ENCODE assay signal across 1 cellular context in the genomic region with DNA sequence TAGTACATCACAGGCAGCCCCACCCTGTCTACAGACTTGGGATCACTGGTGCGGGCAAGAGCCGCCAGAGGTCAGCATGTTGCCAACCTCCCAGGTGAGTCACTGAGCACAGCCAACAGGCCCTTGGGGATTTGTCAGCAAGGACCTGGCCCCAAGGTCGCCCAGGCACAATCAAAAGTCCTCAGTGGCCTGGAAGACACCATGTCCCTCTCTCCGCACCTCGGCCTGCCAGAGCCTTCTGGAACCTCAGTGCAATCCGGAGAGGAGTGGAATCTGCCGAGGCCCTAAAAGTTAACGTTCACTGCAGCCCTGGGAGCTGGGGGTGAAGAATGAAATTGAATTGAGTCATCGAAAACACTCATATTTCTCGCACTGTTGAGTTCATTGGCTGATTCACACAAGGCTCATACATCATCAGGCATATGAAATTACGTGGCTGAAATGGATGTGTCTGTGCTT.
TF ChIP-seq lines count a peak whose summit lies in the region.

No MANE protein-coding gene starts in this region.

TF ChIP-seq in HCT116, 20 proteins besides CTCF, POLR2A, EP300 and RAD21 (continued from another document):
- no peak for TF ChIP-seq EGR1 (IDR thresholded peaks at IDR 0.05; ENCODE audit: low read depth)
- TF ChIP-seq, protein P1, sequence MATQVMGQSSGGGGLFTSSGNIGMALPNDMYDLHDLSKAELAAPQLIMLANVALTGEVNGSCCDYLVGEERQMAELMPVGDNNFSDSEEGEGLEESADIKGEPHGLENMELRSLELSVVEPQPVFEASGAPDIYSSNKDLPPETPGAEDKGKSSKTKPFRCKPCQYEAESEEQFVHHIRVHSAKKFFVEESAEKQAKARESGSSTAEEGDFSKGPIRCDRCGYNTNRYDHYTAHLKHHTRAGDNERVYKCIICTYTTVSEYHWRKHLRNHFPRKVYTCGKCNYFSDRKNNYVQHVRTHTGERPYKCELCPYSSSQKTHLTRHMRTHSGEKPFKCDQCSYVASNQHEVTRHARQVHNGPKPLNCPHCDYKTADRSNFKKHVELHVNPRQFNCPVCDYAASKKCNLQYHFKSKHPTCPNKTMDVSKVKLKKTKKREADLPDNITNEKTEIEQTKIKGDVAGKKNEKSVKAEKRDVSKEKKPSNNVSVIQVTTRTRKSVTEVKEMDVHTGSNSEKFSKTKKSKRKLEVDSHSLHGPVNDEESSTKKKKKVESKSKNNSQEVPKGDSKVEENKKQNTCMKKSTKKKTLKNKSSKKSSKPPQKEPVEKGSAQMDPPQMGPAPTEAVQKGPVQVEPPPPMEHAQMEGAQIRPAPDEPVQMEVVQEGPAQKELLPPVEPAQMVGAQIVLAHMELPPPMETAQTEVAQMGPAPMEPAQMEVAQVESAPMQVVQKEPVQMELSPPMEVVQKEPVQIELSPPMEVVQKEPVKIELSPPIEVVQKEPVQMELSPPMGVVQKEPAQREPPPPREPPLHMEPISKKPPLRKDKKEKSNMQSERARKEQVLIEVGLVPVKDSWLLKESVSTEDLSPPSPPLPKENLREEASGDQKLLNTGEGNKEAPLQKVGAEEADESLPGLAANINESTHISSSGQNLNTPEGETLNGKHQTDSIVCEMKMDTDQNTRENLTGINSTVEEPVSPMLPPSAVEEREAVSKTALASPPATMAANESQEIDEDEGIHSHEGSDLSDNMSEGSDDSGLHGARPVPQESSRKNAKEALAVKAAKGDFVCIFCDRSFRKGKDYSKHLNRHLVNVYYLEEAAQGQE (IDR thresholded peaks at IDR 0.05; ENCODE audit: low read depth), result no peak
- peak; percentile 72 for TF ChIP-seq CEBPB (IDR thresholded peaks at IDR 0.05; ENCODE audit: low read depth)
- TF ChIP-seq, protein P2, sequence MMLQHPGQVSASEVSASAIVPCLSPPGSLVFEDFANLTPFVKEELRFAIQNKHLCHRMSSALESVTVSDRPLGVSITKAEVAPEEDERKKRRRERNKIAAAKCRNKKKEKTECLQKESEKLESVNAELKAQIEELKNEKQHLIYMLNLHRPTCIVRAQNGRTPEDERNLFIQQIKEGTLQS (IDR thresholded peaks at IDR 0.05), result no peak
- peak; percentile 82 for TF ChIP-seq JUND (IDR thresholded peaks at IDR 0.05)
- TF ChIP-seq SP1 (IDR thresholded peaks at IDR 0.05; ENCODE audit: low read depth), result peak; percentile 60
- TF ChIP-seq SIN3A (IDR thresholded peaks at IDR 0.05; ENCODE audit: low read depth), result peak; percentile 0; the same call in 1 of the 2 replicates
- peak; percentile 21 for TF ChIP-seq TCF7L2 (IDR thresholded peaks at IDR 0.05; ENCODE audit: borderline replicate concordance, extremely low read depth, insufficient read depth, insufficient read length)
